ENCODE assay signal across 13 cellular contexts in genomic region chr10:17671307-17671706, GRCh38. TPM values are rescaled to one million over a fixed set of nuclear protein-coding genes. Genes with fewer than 3 reads are reported as not detected.
DNase-seq lines count a peak whose midpoint lies in the region; ATAC-seq, FAIRE-seq and TF ChIP-seq lines count a peak whose summit lies in the region.
"Had no signal": no experiment of that assay in that cellular context is flagged by ENCODE, and none has a peak within 500 bp of the region (broad histone marks: within the 10 kb centered on the region; RNA-seq: fewer than 3 reads in every experiment).

No MANE protein-coding gene starts in this region.

- TF ChIP-seq CTCF in GM12878 (IDR thresholded peaks at IDR 0.05 in 2 of 3, conservative IDR thresholded peaks at IDR 0.05 in 1 of 3; ENCODE audit: control insufficient read depth in 2 of 3, extremely low read depth in 1 of 3, insufficient read depth in 1 of 3, low read depth in 3 of 3, low read length in 3 of 3): no peak

- H3K4me1 ChIP-seq in GM12878 (ENCODE audit: control insufficient read depth, insufficient read depth, low read length): peaks cover 12% of the 10 kb centered on the region

- intact Hi-C loops in GM12878 (cut with micrococcal nuclease; ENCODE audit: unreplicated experiment): no loop called here

- H3K9me3 ChIP-seq in GM12878 (replicated peaks; ENCODE audit: control insufficient read depth, insufficient read depth, low read length): no peaks in the 10 kb centered on the region
- H3K9me3 ChIP-seq: right atrium auricular region had no signal

- no peak overlapping the region for H2AFZ ChIP-seq in GM12878 (ENCODE audit: control insufficient read depth, low read depth, low read length)

- SMC1A ChIA-PET in GM12878 (lab: Charles Lee; ENCODE audit: uncharacterized antibody, unreplicated experiment): interaction anchor here (1.0 to 2.4 kb wide), 8 partner anchors 9 to 27 kb away, joined by 3 to 13 read pairs (median 6); partner anchors contain the start of gene STAM

- 72% methylated on average over 3 of the region's 3 CpGs for WGBS in GM12878 (ENCODE audit: insufficient coverage, insufficient replicate concordance, low lambda C conversion rate, missing lambda C conversion rate)

- RAD21 ChIA-PET in GM12878 (lab: Charles Lee; ENCODE audit: unreplicated experiment): interaction anchor here (1.0 to 2.1 kb wide), 4 partner anchors 9 to 27 kb away, joined by 3 to 7 read pairs (median 4); partner anchors contain the start of gene STAM

- CTCF ChIA-PET in GM12878 (lab: Yijun Ruan, JAX): interaction anchor here (0.8 to 2.8 kb wide), 3 partner anchors 10 to 642 kb away, joined by 3 to 8 read pairs (median 4); no protein-coding TSS in a partner anchor

- no peak overlapping the region for H3K27ac ChIP-seq in GM12878 (ENCODE audit: control insufficient read depth, insufficient read depth)
- H3K27ac ChIP-seq: right atrium auricular region had no signal

- no peak for TF ChIP-seq EP300 in GM12878 (IDR thresholded peaks at IDR 0.05; ENCODE audit: borderline replicate concordance in 1 of 2, control insufficient read depth in 1 of 2, low read depth in 2 of 2, low read length in 2 of 2)

- peaks cover 24% of the 10 kb centered on the region for H3K79me2 ChIP-seq in GM12878 (ENCODE audit: control insufficient read depth, insufficient read depth, low read length)

- H3K4me2 ChIP-seq in GM12878 (ENCODE audit: control insufficient read depth, insufficient read depth): no peak overlapping the region

- no peak overlapping the region for H3K4me3 ChIP-seq in GM12878
- H3K4me3 ChIP-seq: right atrium auricular region had no signal

- H3K27me3 ChIP-seq in GM12878 (replicated peaks in 1 of 2; ENCODE audit: control insufficient read depth in 2 of 2, insufficient read depth in 2 of 2, low read length in 1 of 2): no peaks in the 10 kb centered on the region
- H3K27me3 ChIP-seq: right atrium auricular region had no signal

- peak; percentile 41 for FAIRE-seq in GM12878 (lab: Jason Lieb, UNC)

- H4K20me1 ChIP-seq in GM12878 (ENCODE audit: control insufficient read depth, insufficient read depth): no peaks in the 10 kb centered on the region

- BruUV-seq in GM12878 (replicated peaks; lab: Mats Ljungman, UMichigan): no TSS peak

- POLR2A ChIA-PET in GM12878 (lab: Charles Lee): interaction anchor here (1.4 kb wide), 2 partner anchors 14 to 24 kb away, joined by 5 to 6 read pairs; no protein-coding TSS in a partner anchor

- TF ChIP-seq POLR2A in GM12878 (IDR thresholded peaks at IDR 0.05; ENCODE audit: low read depth, low read length): no peak

- peak; percentile 65 for DNase-seq in COLO829 (ENCODE audit: low spot score)
- peak; percentile 59 for DNase-seq in LHCN-M2 (ENCODE audit: low read depth)
- DNase-seq in GM12878 (ENCODE audit: low read depth, low spot score): no peak
- DNase-seq in islet precursor cell: peak; percentile 78
- DNase-seq in NCI-H2171 treated with DMSO at 0.1 percent for 48 hours (lab: John Stamatoyannopoulos, UW): no peak
- DNase-seq in G401 (ENCODE audit: low spot score): no peak
- no peak for DNase-seq in LoVo (ENCODE audit: low spot score)
- DNase-seq: activated effector memory CD4-positive, alpha-beta T cell treated with anti-CD3 and anti-CD28 coated beads, Interleukin-2, amount 50 U/mL, for 16 hours; NCI-H2107; stimulated activated CD4-positive, alpha-beta T cell treated with anti-CD3 and anti-CD28 coated beads, Interleukin-2, amount 100 ng/mL, for 48 hours had no signal

- no peaks in the 10 kb centered on the region for H3K36me3 ChIP-seq in GM12878 (ENCODE audit: control insufficient read depth in 2 of 2, insufficient read depth in 2 of 2, low read length in 1 of 2)
- H3K36me3 ChIP-seq: right atrium auricular region had no signal

- in situ Hi-C loops in GM12878 (cut with MboI): no loop called here
- in situ Hi-C loops in G401 (cut with HindIII; ENCODE audit: low sequenced_read_pairs): no loop called here

- ATAC-seq in GM12878 (no peak), HG03354 (IDR thresholded peaks at IDR 0.05; ENCODE audit: poor library complexity, severe bottlenecking, unreplicated experiment) (no peak)
- ATAC-seq: esophagus mucosa had no signal

- no peak overlapping the region for H3K9ac ChIP-seq in GM12878 (ENCODE audit: control insufficient read depth, insufficient read depth, low read length)

- TF ChIP-seq RAD21 in GM12878 (IDR thresholded peaks at IDR 0.05; ENCODE audit: insufficient read depth, low read depth, low read length): no peak

TF ChIP-seq in GM12878, 131 proteins besides CTCF, POLR2A, EP300 and RAD21 (continues in another document):
- TF ChIP-seq NR2C1 (IDR thresholded peaks at IDR 0.05) (no peak), SKIL (IDR thresholded peaks at IDR 0.05; ENCODE audit: low read depth, poor library complexity, severe bottlenecking) (no peak)

RNA-seq across cellular contexts. Expression of gene STAM, which starts 27.4 kb away (rescaled TPM):
- total RNA-seq in LHCN-M2 (2014; rRNA removed) (41.1 and 51.7 TPM in 2 replicates), GM12878 (2014; rRNA removed) (11.1 and 11.5 TPM in 2 replicates), GM12878 (2014; rRNA removed; fragmentation: Illumina TruSeq; extraction: Trizol) (14.7 and 15.1 TPM in 2 replicates), GM12878 (2021) (11.3 and 14.2 TPM in 2 replicates)
- polyA plus RNA-seq in LHCN-M2 (2012): 20.8 TPM
- total RNA-seq in GM12878 (2013; cell fraction: nucleolus; rRNA removed): 38.1 and 54.4 TPM in 2 replicates
- 4.3 TPM for polyA plus RNA-seq in GM12878 (2011; ENCODE audit: low read depth)
- polyA plus RNA-seq in GM12878 (2011; rRNA removed) (15.9 and 18.9 TPM in 2 replicates), GM12878 (2014; fragmentation: Illumina TruSeq; extraction: Trizol) (15.5 and 16.0 TPM in 2 replicates), GM12878 (2014; fragmentation: Nextera tagmentation; extraction: Ambion mirVana) (1 to 10 TPM; 8.8 to 9.6 TPM), GM12878 (2014; rRNA removed) (9.3 and 9.7 TPM in 2 replicates), GM12878 (2016; fragmentation: Nextera tagmentation; extraction: Ambion mirVana) (10 to 100 TPM; 14.6 to 15.8 TPM)
- 10.7 and 12.0 TPM in 2 replicates for polyA plus RNA-seq in GM12878 (2011; cell fraction: cytosol; rRNA removed)
- 16.1 and 18.4 TPM in 2 replicates for polyA plus RNA-seq in GM12878 (2011; cell fraction: nucleus; rRNA removed)
- 6.6 and 7.8 TPM in 2 replicates for polyA plus RNA-seq in GM12878 (2012)
- polyA minus RNA-seq in GM12878 (2011; rRNA and poly(A)+ RNA removed): 22.8 and 23.9 TPM in 2 replicates
- 7.8 and 11.0 TPM in 2 replicates for polyA minus RNA-seq in GM12878 (2011; cell fraction: cytosol; rRNA and poly(A)+ RNA removed)
- polyA minus RNA-seq in GM12878 (2011; cell fraction: nucleus; rRNA and poly(A)+ RNA removed): 40.3 and 44.4 TPM in 2 replicates
- total RNA-seq in G401 (2014; rRNA removed; shearing (Covaris generic)): 20.4 and 25.9 TPM in 2 replicates

RNA-seq across cellular contexts. Expression of gene HACD1, which starts 54.1 kb away (rescaled TPM):
- total RNA-seq in LHCN-M2 (2014; rRNA removed) (39.8 and 44.3 TPM in 2 replicates), GM12878 (2014; rRNA removed) (1.2 and 1.5 TPM in 2 replicates), GM12878 (2014; rRNA removed; fragmentation: Illumina TruSeq; extraction: Trizol) (0.22 and 1.1 TPM in 2 replicates), GM12878 (2021) (0.38 and 0.80 TPM in 2 replicates)
- 102 TPM for polyA plus RNA-seq in LHCN-M2 (2012)
- total RNA-seq in GM12878 (2013; cell fraction: nucleolus; rRNA removed): 0.94 and 1.3 TPM in 2 replicates
- not detected for polyA plus RNA-seq in GM12878 (2011; ENCODE audit: low read depth)
- polyA plus RNA-seq in GM12878 (2011; rRNA removed) (1.5 and 1.6 TPM in 2 replicates), GM12878 (2014; fragmentation: Illumina TruSeq; extraction: Trizol) (0.57 and 1.5 TPM in 2 replicates), GM12878 (2014; fragmentation: Nextera tagmentation; extraction: Ambion mirVana) (under 1 TPM in 1 of 2 experiments, not detected in 1; 0.29 TPM), GM12878 (2014; rRNA removed) (1.3 and 2.6 TPM in 2 replicates), GM12878 (2016; fragmentation: Nextera tagmentation; extraction: Ambion mirVana) (under 1 TPM; 0.78 to 0.96 TPM)
- 0.36 and 0.40 TPM in 2 replicates for polyA plus RNA-seq in GM12878 (2011; cell fraction: cytosol; rRNA removed)
- 1.0 and 1.4 TPM in 2 replicates for polyA plus RNA-seq in GM12878 (2011; cell fraction: nucleus; rRNA removed)
- 0.97 TPM in 1 of 2 replicates, not detected in the other for polyA plus RNA-seq in GM12878 (2012)
- polyA minus RNA-seq in GM12878 (2011; rRNA and poly(A)+ RNA removed): 1.4 and 1.8 TPM in 2 replicates
- not detected in 2 replicates for polyA minus RNA-seq in GM12878 (2011; cell fraction: cytosol; rRNA and poly(A)+ RNA removed)
- polyA minus RNA-seq in GM12878 (2011; cell fraction: nucleus; rRNA and poly(A)+ RNA removed): 0.97 and 1.2 TPM in 2 replicates
- 113 and 125 TPM in 2 replicates for total RNA-seq in G401 (2014; rRNA removed; shearing (Covaris generic))

Comparison
In these comparisons a context has a peak if more than half of its experiments do, and no peak if none do; other contexts are left out.
1. DNase-seq: peak in COLO829 (single experiment), LHCN-M2 (single experiment) and islet precursor cell (single experiment); none in GM12878 (single experiment), NCI-H2171 treated with DMSO at 0.1 percent for 48 hours (single experiment), G401 (single experiment) and LoVo (single experiment).
2. RNA of gene HACD1, which starts 54.1 kb away (total RNA-seq): 113 to 125 TPM in G401 and 39.8 to 44.3 TPM in LHCN-M2; 0.22 to 1.5 TPM in GM12878; every median in the first group is over 10 times any median in the second.